26 cellular contexts compared by ENCODE assay signal in the genomic region with DNA sequence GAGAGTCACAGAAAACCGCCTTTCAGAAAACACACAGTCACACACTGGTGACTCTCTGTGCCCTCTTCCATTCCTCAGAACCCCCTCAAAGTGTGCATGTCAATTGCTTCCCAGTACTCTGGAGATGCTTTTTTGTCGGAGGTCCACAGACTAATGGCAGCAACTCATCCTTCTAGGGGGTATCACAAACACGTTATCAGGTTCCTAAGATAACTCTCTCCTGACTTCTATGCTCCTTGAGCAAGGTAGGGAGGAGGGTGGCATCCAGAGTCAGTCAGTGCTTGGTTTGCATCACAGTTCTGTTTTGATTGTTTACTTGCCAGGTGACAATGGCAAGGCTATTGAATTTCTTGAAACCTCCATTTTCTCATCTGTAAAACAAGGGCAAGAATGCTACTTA. TPM values are rescaled to one million over a fixed set of nuclear protein-coding genes. Genes with fewer than 3 reads are reported as not detected.
"Had no signal": no experiment of that assay in that cellular context is flagged by ENCODE, and none has a peak within 500 bp of the region (broad histone marks: within the 10 kb centered on the region; RNA-seq: fewer than 3 reads in every experiment).

No MANE protein-coding gene starts in this region.

- H3K4me1 Mint-ChIP-seq: naive thymus-derived CD8-positive, alpha-beta T cell; stimulated activated naive B cell treated with anti-CD40 and anti-IgM and Interleukin-4, amounts not matched to agents 10 μg/mL and 1 μg/mL and 100 μg/mL, for 72 hours had no signal

- H3K36me3 Mint-ChIP-seq: naive thymus-derived CD8-positive, alpha-beta T cell; stimulated activated naive B cell treated with anti-CD40 and anti-IgM and Interleukin-4, amounts not matched to agents 10 μg/mL and 1 μg/mL and 100 μg/mL, for 72 hours had no signal

- H3K27ac ChIP-seq: epithelial cell of prostate, gastrocnemius medialis, heart left ventricle, hepatocyte, lower lobe of right lung, ovary, psoas muscle, skin epidermis, spleen, thoracic aorta, tibial nerve, upper lobe of left lung had no signal

- H3K36me3 ChIP-seq: gastrocnemius medialis, heart left ventricle, lower lobe of right lung, ovary, spleen, thoracic aorta, tibial nerve, upper lobe of left lung had no signal

- H3K4me1 ChIP-seq: gastrocnemius medialis, heart left ventricle, lower lobe of right lung, psoas muscle, spleen, tibial nerve, upper lobe of left lung had no signal

- H3K4me3 ChIP-seq: dorsolateral prefrontal cortex, gastrocnemius medialis, heart left ventricle, hepatocyte, lower lobe of right lung, ovary, psoas muscle, skin epidermis, spleen, thoracic aorta, tibial nerve, upper lobe of left lung had no signal

- H3K4me3 Mint-ChIP-seq: naive thymus-derived CD8-positive, alpha-beta T cell; stimulated activated naive B cell treated with anti-CD40 and anti-IgM and Interleukin-4, amounts not matched to agents 10 μg/mL and 1 μg/mL and 100 μg/mL, for 72 hours; stimulated activated naive CD8-positive, alpha-beta T cell treated with anti-CD3 and anti-CD28 coated beads, Interleukin-15, Interleukin-2, amounts not matched to agents 100 ng/mL and 50 ng/mL, for 24 hours had no signal

- DNase-seq: dorsolateral prefrontal cortex; effector CD4-positive, alpha-beta T cell; foreskin fibroblast; gastrocnemius medialis; heart left ventricle; left colon; left ventricle myocardium superior; lower lobe of right lung; naive thymus-derived CD8-positive, alpha-beta T cell; occipital lobe; ovary; psoas muscle; right cardiac atrium; spleen; stimulated activated CD4-positive, alpha-beta T cell treated with anti-CD3 and anti-CD28 coated beads, Interleukin-4, amount 100 ng/mL, for 4 hours; stimulated activated naive B cell treated with anti-CD40 and anti-IgM and Interleukin-4, amounts not matched to agents 10 μg/mL and 1 μg/mL and 100 μg/mL, for 72 hours; upper lobe of left lung had no signal

- H3K9me3 Mint-ChIP-seq: naive thymus-derived CD8-positive, alpha-beta T cell; stimulated activated naive B cell treated with anti-CD40 and anti-IgM and Interleukin-4, amounts not matched to agents 10 μg/mL and 1 μg/mL and 100 μg/mL, for 72 hours; stimulated activated naive CD8-positive, alpha-beta T cell treated with anti-CD3 and anti-CD28 coated beads, Interleukin-15, Interleukin-2, amounts not matched to agents 100 ng/mL and 50 ng/mL, for 24 hours had no signal

- H3K27ac Mint-ChIP-seq: naive thymus-derived CD8-positive, alpha-beta T cell; stimulated activated naive B cell treated with anti-CD40 and anti-IgM and Interleukin-4, amounts not matched to agents 10 μg/mL and 1 μg/mL and 100 μg/mL, for 72 hours; stimulated activated naive CD8-positive, alpha-beta T cell treated with anti-CD3 and anti-CD28 coated beads, Interleukin-15, Interleukin-2, amounts not matched to agents 100 ng/mL and 50 ng/mL, for 24 hours had no signal

- H3K27me3 ChIP-seq: dorsolateral prefrontal cortex, gastrocnemius medialis, heart left ventricle, hepatocyte, ovary, tibial nerve, upper lobe of left lung had no signal

- H3K27me3 Mint-ChIP-seq: stimulated activated naive B cell treated with anti-CD40 and anti-IgM and Interleukin-4, amounts not matched to agents 10 μg/mL and 1 μg/mL and 100 μg/mL, for 72 hours had no signal

- H3K9me3 ChIP-seq: gastrocnemius medialis, heart left ventricle, lower lobe of right lung, ovary, psoas muscle, spleen, thoracic aorta, tibial nerve, upper lobe of left lung had no signal

- ATAC-seq: esophagus mucosa; gastrocnemius medialis; heart left ventricle; left colon; left ventricle myocardium superior; lower lobe of right lung; naive thymus-derived CD8-positive, alpha-beta T cell; psoas muscle; right cardiac atrium; stimulated activated naive B cell treated with anti-CD40 and anti-IgM and Interleukin-4, amounts not matched to agents 10 μg/mL and 1 μg/mL and 100 μg/mL, for 72 hours had no signal

RNA-seq across cellular contexts. Expression of a gene that starts 39.4 kb away (rescaled TPM):
- total RNA-seq: esophagus mucosa; kidney epithelial cell; myocyte; naive thymus-derived CD8-positive, alpha-beta T cell had no signal
